ENCODE assay signal across 8 cellular contexts in genomic region chr17:45248132-45248936, GRCh38. TPM values are rescaled to one million over a fixed set of nuclear protein-coding genes. Genes with fewer than 3 reads are reported as not detected.
DNase-seq lines count a peak whose midpoint lies in the region; ATAC-seq lines count a peak whose summit lies in the region.

No MANE protein-coding gene starts in this region.

- H3K27ac Mint-ChIP-seq in activated naive CD4-positive, alpha-beta T cell treated with anti-CD3 and anti-CD28 coated beads, Interleukin-2, amount 50 U/mL, for 72 hours, result peak overlapping the region; percentile 95 to 97

- peak overlapping the region; percentile 61 for H3K4me3 ChIP-seq in iPS-11a (ENCODE audit: low read depth, low read length)

- peaks cover 18 to 19% of the 10 kb centered on the region in 2 donors for H3K36me3 Mint-ChIP-seq in activated naive CD4-positive, alpha-beta T cell treated with anti-CD3 and anti-CD28 coated beads, Interleukin-2, amount 50 U/mL, for 72 hours

- peak; percentile 70 for ATAC-seq in HG03175 (IDR thresholded peaks at IDR 0.05; ENCODE audit: unreplicated experiment)
- peak; percentile 62 to 75 for ATAC-seq in activated naive CD4-positive, alpha-beta T cell treated with anti-CD3 and anti-CD28 coated beads, Interleukin-2, amount 50 U/mL, for 72 hours

- no peaks in the 10 kb centered on the region for H3K9me3 Mint-ChIP-seq in activated naive CD4-positive, alpha-beta T cell treated with anti-CD3 and anti-CD28 coated beads, Interleukin-2, amount 50 U/mL, for 72 hours

- DNase-seq in SIG-M5 treated with dmso at 0.1 percent for 504 hours (lab: John Stamatoyannopoulos, UW; ENCODE audit: unreplicated experiment) (peak; percentile 50), SIG-M5 (lab: John Stamatoyannopoulos, UW) (no peak), RKO (ENCODE audit: low spot score) (peak; percentile 49), NCI-H187 treated with DMSO at 0.1 percent for 48 hours (lab: John Stamatoyannopoulos, UW) (no peak)
- peak; percentile 77 to 82 for DNase-seq in activated naive CD4-positive, alpha-beta T cell treated with anti-CD3 and anti-CD28 coated beads, Interleukin-2, amount 50 U/mL, for 72 hours (ENCODE audit: low spot score in 2 of 2)
- DNase-seq in stimulated activated CD4-positive, alpha-beta T cell treated with anti-CD3 and anti-CD28 coated beads, Interleukin-15, amount 100 ng/mL, for 48 hours (ENCODE audit: low read depth in 2 of 2), result peak; percentile 69 to 73

RNA-seq across cellular contexts. Expression of gene SPATA32, which starts 13.6 kb away (rescaled TPM):
- under 1 TPM; 0.37 to 0.50 TPM for total RNA-seq in activated naive CD4-positive, alpha-beta T cell treated with anti-CD3 and anti-CD28 coated beads, Interleukin-2, amount 50 U/mL, for 72 hours

RNA-seq across cellular contexts. Expression of gene FMNL1, which starts 26.6 kb away (rescaled TPM):
- total RNA-seq in activated naive CD4-positive, alpha-beta T cell treated with anti-CD3 and anti-CD28 coated beads, Interleukin-2, amount 50 U/mL, for 72 hours, result 100 to 1,000 TPM; 221 to 735 TPM

Comparison
In these comparisons a context has a peak if more than half of its experiments do, and no peak if none do; other contexts are left out.
1. DNase-seq: peak in SIG-M5 treated with dmso at 0.1 percent for 504 hours (single experiment), RKO (single experiment), activated naive CD4-positive, alpha-beta T cell treated with anti-CD3 and anti-CD28 coated beads, Interleukin-2, amount 50 U/mL, for 72 hours (2 of 2) and stimulated activated CD4-positive, alpha-beta T cell treated with anti-CD3 and anti-CD28 coated beads, Interleukin-15, amount 100 ng/mL, for 48 hours (2 of 2); none in SIG-M5 (single experiment) and NCI-H187 treated with DMSO at 0.1 percent for 48 hours (single experiment).